Comparison of ENCODE assay signal across 21 cellular contexts in genomic region chr19:21566073-21566472, GRCh38.
A peak's percentile ranks its signal among the peaks of the same experiment; 100 is the strongest.
DNase-seq lines count a peak whose midpoint lies in the region; FAIRE-seq and TF ChIP-seq lines count a peak whose summit lies in the region.
"Had no signal": no experiment of that assay in that cellular context is flagged by ENCODE, and none has a peak within 500 bp of the region (broad histone marks: within the 10 kb centered on the region; RNA-seq: fewer than 3 reads in every experiment).

No MANE protein-coding gene starts in this region.

- DNase-seq in activated T-cell treated with anti-CD3 and anti-CD28 coated beads for 48 hours (ENCODE audit: low read depth): peak; percentile 12
- DNase-seq in activated T-cell treated with anti-CD3 and anti-CD28 coated beads, Interleukin-2, amount 50 U/mL, for 48 hours: no peak
- peak; percentile 28 for DNase-seq in LHCN-M2 (ENCODE audit: low read depth)
- DNase-seq in bronchial epithelial cell (ENCODE audit: low read depth): peak; percentile 44
- DNase-seq in renal cortical epithelial cell (ENCODE audit: low read depth): peak; percentile 25
- DNase-seq in T-helper 2 cell: no peak
- no peak for DNase-seq in RPMI8226
- DNase-seq in OCI-M1 (lab: John Stamatoyannopoulos, UW): no peak
- DNase-seq: activated gamma-delta T cell treated with Interleukin-2 at 50 U/mL for 16 hours; aorta; cerebellar nuclear complex; effector CD4-positive, alpha-beta T cell; heart left ventricle; immature natural killer cell; lower lobe of right lung; NCI-H1436; NCI-H69; occipital lobe; right lobe of liver; WERI-Rb-1 had no signal

- no peaks in the 10 kb centered on the region for H3K27me3 ChIP-seq in bronchial epithelial cell (ENCODE audit: control insufficient read depth, insufficient read depth, low read length)
- H3K27me3 ChIP-seq: heart left ventricle, right lobe of liver, SJSA1 had no signal

- FAIRE-seq in bronchial epithelial cell (lab: Jason Lieb, UNC): no peak

- no peaks in the 10 kb centered on the region for H3K36me3 ChIP-seq in bronchial epithelial cell (ENCODE audit: control insufficient read depth, insufficient read depth, low read length)
- H3K36me3 ChIP-seq: lower lobe of right lung, right lobe of liver, SJSA1, WERI-Rb-1 had no signal

- no peak overlapping the region for H3K4me3 ChIP-seq in bronchial epithelial cell (ENCODE audit: low read depth, low read length)
- H3K4me3 ChIP-seq: heart left ventricle, lower lobe of right lung, right lobe of liver, SJSA1 had no signal

- no peak for TF ChIP-seq CTCF in bronchial epithelial cell (IDR thresholded peaks at IDR 0.05; ENCODE audit: insufficient read depth, low read length, severe bottlenecking)

Comparison
In these comparisons a context has a peak if more than half of its experiments do, and no peak if none do; other contexts are left out.
1. DNase-seq: peak in activated T-cell treated with anti-CD3 and anti-CD28 coated beads for 48 hours (single experiment), LHCN-M2 (single experiment), bronchial epithelial cell (single experiment) and renal cortical epithelial cell (single experiment); none in activated T-cell treated with anti-CD3 and anti-CD28 coated beads, Interleukin-2, amount 50 U/mL, for 48 hours (0 of 2), T-helper 2 cell (0 of 5), RPMI8226 (single experiment) and OCI-M1 (single experiment).